Comparison of ENCODE assay signal across 21 cellular contexts in the genomic region with DNA sequence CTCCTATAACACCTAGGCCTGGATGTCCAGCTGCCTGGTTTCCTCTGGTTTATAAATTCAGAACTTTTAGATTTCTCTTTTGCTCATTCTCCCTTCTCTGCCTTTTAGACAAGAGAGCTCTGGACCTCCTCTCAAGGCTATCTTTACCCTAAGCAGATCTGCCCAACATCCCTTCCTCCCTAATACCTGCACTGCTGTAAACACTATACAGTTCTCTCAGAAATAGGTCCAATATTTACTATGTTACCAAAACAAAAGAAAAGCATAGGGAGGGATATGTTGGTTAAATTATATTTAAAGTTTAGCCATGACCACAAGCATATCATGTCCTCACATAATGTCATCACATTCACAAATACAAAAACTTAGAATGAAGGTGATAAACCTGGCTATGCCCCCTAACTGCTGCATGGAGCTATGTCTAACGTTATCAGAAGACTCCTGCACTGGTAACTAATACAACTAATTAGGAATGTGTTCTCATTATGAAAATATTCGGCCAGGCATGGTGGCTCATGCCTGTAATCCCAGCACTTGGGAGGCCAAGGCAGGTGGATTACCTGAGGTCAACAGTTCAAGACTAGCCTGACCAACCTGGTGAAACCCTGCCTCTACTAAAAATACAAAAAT. TPM values are rescaled to one million over a fixed set of nuclear protein-coding genes. Genes with fewer than 3 reads are reported as not detected.
A peak's percentile ranks its signal among the peaks of the same experiment; 100 is the strongest.
DNase-seq lines count a peak whose midpoint lies in the region; ATAC-seq and TF ChIP-seq lines count a peak whose summit lies in the region.
"Had no signal": no experiment of that assay in that cellular context is flagged by ENCODE, and none has a peak within 500 bp of the region (broad histone marks: within the 10 kb centered on the region; RNA-seq: fewer than 3 reads in every experiment).

No MANE protein-coding gene starts in this region.

- intact Hi-C loops in activated CD4-positive, alpha-beta T cell treated with anti-CD3 and anti-CD28 coated beads, Interleukin-2, amount 10 ng/mL, durations not matched to agents 24 days and 14 days (cut with micrococcal nuclease): no loop called here
- intact Hi-C loops in Right ventricle myocardium superior (cut with DNase I) (no loop called here), PC-9 (cut with micrococcal nuclease; ENCODE audit: unreplicated experiment) (no loop called here)

- H3K27ac ChIP-seq in right atrium auricular region (no peak overlapping the region), PC-9 (0 out of 2 replicates have a peak overlapping the region, but pooled peaks have one; percentile 47)
- H3K27ac ChIP-seq: 22Rv1; A549; BLaER1 treated with 17β-estradiol and CSF1 and Interleukin-3, amounts not matched to agents 10 nM and 100 nM; C4-2B had no signal

- H3K36me3 Mint-ChIP-seq in activated CD4-positive, alpha-beta T cell treated with anti-CD3 and anti-CD28 coated beads, Interleukin-2, amount 10 ng/mL, durations not matched to agents 24 days and 14 days (ENCODE audit: low read depth): peaks cover 2% of the 10 kb centered on the region
- H3K36me3 Mint-ChIP-seq in stimulated activated effector memory CD8-positive, alpha-beta T cell treated with anti-CD3 and anti-CD28 coated beads, Interleukin-12 subunit alpha, Interleukin-12 subunit beta, amount 100 ng/mL, for 72 hours: no peaks in the 10 kb centered on the region

- peak; percentile 58 for ATAC-seq in Right ventricle myocardium superior (ENCODE audit: poor library complexity)
- ATAC-seq in stimulated activated effector memory CD8-positive, alpha-beta T cell treated with anti-CD3 and anti-CD28 coated beads, Interleukin-12 subunit alpha, Interleukin-12 subunit beta, amount 100 ng/mL, for 72 hours: no peak
- ATAC-seq in GM21576 (IDR thresholded peaks at IDR 0.05; ENCODE audit: unreplicated experiment): no peak
- ATAC-seq: A549; CD8-positive, alpha-beta T cell; GM12878 had no signal

- TF ChIP-seq CTCF in right atrium auricular region (IDR thresholded peaks at IDR 0.05) (no peak), PC-9 (conservative IDR thresholded peaks at IDR 0.05) (no peak)

- H3K27me3 Mint-ChIP-seq in activated CD4-positive, alpha-beta T cell treated with anti-CD3 and anti-CD28 coated beads, Interleukin-2, amount 10 ng/mL, durations not matched to agents 24 days and 14 days: no peaks in the 10 kb centered on the region
- H3K27me3 Mint-ChIP-seq: B cell; CD4-positive, alpha-beta T cell had no signal

- no peak overlapping the region for H2AFZ ChIP-seq in PC-9

- no peaks in the 10 kb centered on the region for H3K27me3 ChIP-seq in right atrium auricular region
- H3K27me3 ChIP-seq in PC-9 (ENCODE audit: insufficient read depth, low read depth): no peaks in the 10 kb centered on the region
- H3K27me3 ChIP-seq: BLaER1 treated with 17β-estradiol and CSF1 and Interleukin-3, amounts not matched to agents 10 nM and 100 nM had no signal

- no peaks in the 10 kb centered on the region for H3K9me3 Mint-ChIP-seq in activated CD4-positive, alpha-beta T cell treated with anti-CD3 and anti-CD28 coated beads, Interleukin-2, amount 10 ng/mL, durations not matched to agents 24 days and 14 days
- H3K9me3 Mint-ChIP-seq in stimulated activated effector memory CD8-positive, alpha-beta T cell treated with anti-CD3 and anti-CD28 coated beads, Interleukin-12 subunit alpha, Interleukin-12 subunit beta, amount 100 ng/mL, for 72 hours: no peaks in the 10 kb centered on the region
- H3K9me3 Mint-ChIP-seq: CD4-positive, alpha-beta T cell; CD8-positive, alpha-beta T cell had no signal

- BruUV-seq in PC-9 (replicated peaks; lab: Mats Ljungman, UMichigan): no TSS peak

- H3K4me2 ChIP-seq in PC-9: no peak overlapping the region
- H3K4me2 ChIP-seq: A549; BLaER1 treated with 17β-estradiol and CSF1 and Interleukin-3, amounts not matched to agents 10 nM and 100 nM had no signal

- H3K9me3 ChIP-seq in right atrium auricular region (no peaks in the 10 kb centered on the region), PC-9 (ENCODE audit: insufficient read depth, low read depth) (no peaks in the 10 kb centered on the region)
- H3K9me3 ChIP-seq: A549, Caco-2 had no signal

- H3K4me1 ChIP-seq in right atrium auricular region: no peaks in the 10 kb centered on the region
- peaks cover 25% of the 10 kb centered on the region for H3K4me1 ChIP-seq in PC-9 (replicated peaks; ENCODE audit: insufficient read depth)
- H3K4me1 ChIP-seq: BLaER1 treated with 17β-estradiol and CSF1 and Interleukin-3, amounts not matched to agents 10 nM and 100 nM had no signal

- peaks cover 85% of the 10 kb centered on the region for H3K79me2 ChIP-seq in PC-9 (ENCODE audit: low read depth)

- no peaks in the 10 kb centered on the region for H3K9me2 ChIP-seq in PC-9 (ENCODE audit: insufficient read depth)

- H4K20me1 ChIP-seq in PC-9 (ENCODE audit: insufficient read depth): no peaks in the 10 kb centered on the region; the same call in 1 of the 2 replicates

- H3K4me1 Mint-ChIP-seq in activated CD4-positive, alpha-beta T cell treated with anti-CD3 and anti-CD28 coated beads, Interleukin-2, amount 10 ng/mL, durations not matched to agents 24 days and 14 days: peaks cover 17% of the 10 kb centered on the region
- H3K4me1 Mint-ChIP-seq in stimulated activated effector memory CD8-positive, alpha-beta T cell treated with anti-CD3 and anti-CD28 coated beads, Interleukin-12 subunit alpha, Interleukin-12 subunit beta, amount 100 ng/mL, for 72 hours: peaks cover 47% of the 10 kb centered on the region

- no peak overlapping the region for H3K4me3 ChIP-seq in right atrium auricular region
- no peak overlapping the region for H3K4me3 ChIP-seq in PC-9
- H3K4me3 ChIP-seq: A549; BLaER1 treated with 17β-estradiol and CSF1 and Interleukin-3, amounts not matched to agents 10 nM and 100 nM; GM12878 had no signal

- no peaks in the 10 kb centered on the region; the same call in 1 of the 2 replicates for H3F3A ChIP-seq in PC-9 (ENCODE audit: insufficient read depth, low read depth)

- CTCF ChIA-PET in PC-9 (lab: Charles Lee): no interaction called here

- H3K4me3 Mint-ChIP-seq in activated CD4-positive, alpha-beta T cell treated with anti-CD3 and anti-CD28 coated beads, Interleukin-2, amount 10 ng/mL, durations not matched to agents 24 days and 14 days: no peak overlapping the region
- H3K4me3 Mint-ChIP-seq in stimulated activated effector memory CD8-positive, alpha-beta T cell treated with anti-CD3 and anti-CD28 coated beads, Interleukin-12 subunit alpha, Interleukin-12 subunit beta, amount 100 ng/mL, for 72 hours: no peak overlapping the region
- H3K4me3 Mint-ChIP-seq: B cell; CD4-positive, alpha-beta T cell; CD8-positive, alpha-beta T cell had no signal

- no peak overlapping the region for H3K27ac Mint-ChIP-seq in activated CD4-positive, alpha-beta T cell treated with anti-CD3 and anti-CD28 coated beads, Interleukin-2, amount 10 ng/mL, durations not matched to agents 24 days and 14 days
- H3K27ac Mint-ChIP-seq in stimulated activated effector memory CD8-positive, alpha-beta T cell treated with anti-CD3 and anti-CD28 coated beads, Interleukin-12 subunit alpha, Interleukin-12 subunit beta, amount 100 ng/mL, for 72 hours: peak overlapping the region; percentile 45
- H3K27ac Mint-ChIP-seq: B cell; CD4-positive, alpha-beta T cell; CD8-positive, alpha-beta T cell had no signal

- POLR2A ChIA-PET in PC-9 (lab: Charles Lee; ENCODE audit: unreplicated experiment): interaction anchor here (0.5 to 0.6 kb wide), 2 partner anchors 35 to 85 kb away, joined by 21 to 28 read pairs; no protein-coding TSS in a partner anchor

- peak; percentile 19 for DNase-seq in activated CD4-positive, alpha-beta T cell treated with anti-CD3 and anti-CD28 coated beads, Interleukin-2, amount 10 ng/mL, durations not matched to agents 24 days and 14 days
- no peak for DNase-seq in activated CD4-positive, alpha-beta T cell treated with anti-CD3 and anti-CD28 coated beads for 48 hours
- DNase-seq in Right ventricle myocardium superior: no peak
- DNase-seq in right atrium auricular region (ENCODE audit: low spot score): no peak
- no peak for DNase-seq in PC-9
- DNase-seq in stimulated activated effector memory CD8-positive, alpha-beta T cell treated with anti-CD3 and anti-CD28 coated beads, Interleukin-12 subunit alpha, Interleukin-12 subunit beta, amount 100 ng/mL, for 72 hours (ENCODE audit: low spot score in 2 of 2): no peak
- no peak for DNase-seq in SW 1271 (lab: John Stamatoyannopoulos, UW)
- DNase-seq: AML-193; Caco-2; Calu3; CD4-positive, alpha-beta T cell; CD8-positive, alpha-beta T cell; DMS79 treated with DMSO at 0.1 percent for 48 hours; GF-D8 had no signal

- H3K36me3 ChIP-seq in right atrium auricular region (no peaks in the 10 kb centered on the region), PC-9 (ENCODE audit: low read depth) (no peaks in the 10 kb centered on the region)

RNA-seq across cellular contexts. Expression of gene KPNA3, which starts 18.0 kb away (rescaled TPM):
- 56.5 and 58.8 TPM in 2 replicates for total RNA-seq in activated CD4-positive, alpha-beta T cell treated with anti-CD3 and anti-CD28 coated beads, Interleukin-2, amount 10 ng/mL, durations not matched to agents 24 days and 14 days
- 58.7 TPM for total RNA-seq in Right ventricle myocardium superior
- total RNA-seq in right atrium auricular region: 10 to 100 TPM; 36.6 to 42.0 TPM
- total RNA-seq in PC-9 (2021): 21.2 and 35.0 TPM in 2 replicates
